In genomic region chr4:6562931-6563901, GRCh38 we compare ENCODE assay signal across 10 cellular contexts. TPM values are rescaled to one million over a fixed set of nuclear protein-coding genes. Genes with fewer than 3 reads are reported as not detected.
DNase-seq lines count a peak whose midpoint lies in the region; ATAC-seq, FAIRE-seq and TF ChIP-seq lines count a peak whose summit lies in the region.
"Had no signal": no experiment of that assay in that cellular context is flagged by ENCODE, and none has a peak within 500 bp of the region (broad histone marks: within the 10 kb centered on the region; RNA-seq: fewer than 3 reads in every experiment).

No MANE protein-coding gene starts in this region.

- FAIRE-seq in H54 (lab: Jason Lieb, UNC) = no peak

- no peaks in the 10 kb centered on the region for H3K9me3 Mint-ChIP-seq in stimulated activated effector memory CD8-positive, alpha-beta T cell treated with anti-CD3 and anti-CD28 coated beads, Interleukin-12 subunit alpha, Interleukin-12 subunit beta, amount 100 ng/mL, for 72 hours
- H3K9me3 Mint-ChIP-seq: T-cell had no signal

- TF ChIP-seq CTCF in ascending aorta (IDR thresholded peaks at IDR 0.05) = no peak

- H3K36me3 ChIP-seq in ascending aorta = no peaks in the 10 kb centered on the region
- H3K36me3 ChIP-seq: BLaER1 had no signal

- H3K9me3 ChIP-seq in ascending aorta = no peaks in the 10 kb centered on the region

- H3K27me3 ChIP-seq in ascending aorta = peaks cover 9% of the 10 kb centered on the region
- H3K27me3 ChIP-seq: BLaER1 had no signal

- ATAC-seq in stimulated activated effector memory CD8-positive, alpha-beta T cell treated with anti-CD3 and anti-CD28 coated beads, Interleukin-12 subunit alpha, Interleukin-12 subunit beta, amount 100 ng/mL, for 72 hours = peak; percentile 44
- ATAC-seq in GM19463 (IDR thresholded peaks at IDR 0.05; ENCODE audit: unreplicated experiment) = no peak

- no peak for TF ChIP-seq POLR2A in H54 (IDR thresholded peaks at IDR 0.05; ENCODE audit: low read depth, low read length)

- DNase-seq in NCI-H146 (lab: John Stamatoyannopoulos, UW) (peak; percentile 45), NCI-H146 treated with DMSO at 0.1 percent for 48 hours (lab: John Stamatoyannopoulos, UW; ENCODE audit: unreplicated experiment) (no peak), ascending aorta (ENCODE audit: low spot score in 2 of 2) (no peak), inferior parietal cortex (ENCODE audit: extremely low spot score) (no peak), H54 (ENCODE audit: insufficient read length, low spot score) (no peak)
- no peak for DNase-seq in stimulated activated effector memory CD8-positive, alpha-beta T cell treated with anti-CD3 and anti-CD28 coated beads, Interleukin-12 subunit alpha, Interleukin-12 subunit beta, amount 100 ng/mL, for 72 hours (ENCODE audit: low spot score in 2 of 2)
- DNase-seq: T-cell had no signal

- H3K4me1 Mint-ChIP-seq in stimulated activated effector memory CD8-positive, alpha-beta T cell treated with anti-CD3 and anti-CD28 coated beads, Interleukin-12 subunit alpha, Interleukin-12 subunit beta, amount 100 ng/mL, for 72 hours = peaks cover 13% of the 10 kb centered on the region

- intact Hi-C loops in ascending aorta (cut with DNase I) = no loop called here

- no peak overlapping the region for H3K27ac ChIP-seq in ascending aorta
- H3K27ac ChIP-seq: BLaER1 had no signal

- H3K36me3 Mint-ChIP-seq in stimulated activated effector memory CD8-positive, alpha-beta T cell treated with anti-CD3 and anti-CD28 coated beads, Interleukin-12 subunit alpha, Interleukin-12 subunit beta, amount 100 ng/mL, for 72 hours = peaks cover 6% of the 10 kb centered on the region
- H3K36me3 Mint-ChIP-seq: T-cell had no signal

- peak overlapping the region; percentile 10 for H3K4me3 Mint-ChIP-seq in stimulated activated effector memory CD8-positive, alpha-beta T cell treated with anti-CD3 and anti-CD28 coated beads, Interleukin-12 subunit alpha, Interleukin-12 subunit beta, amount 100 ng/mL, for 72 hours

- H3K4me3 ChIP-seq in ascending aorta (peak overlapping the region; percentile 49 to 59), iPS-11a (ENCODE audit: low read depth, low read length) (peak overlapping the region; percentile 13)
- H3K4me3 ChIP-seq: BLaER1 had no signal

- no peak overlapping the region for H3K27ac Mint-ChIP-seq in stimulated activated effector memory CD8-positive, alpha-beta T cell treated with anti-CD3 and anti-CD28 coated beads, Interleukin-12 subunit alpha, Interleukin-12 subunit beta, amount 100 ng/mL, for 72 hours
- H3K27ac Mint-ChIP-seq: T-cell had no signal

- H3K4me1 ChIP-seq in ascending aorta = peaks cover 4 to 8% of the 10 kb centered on the region in 2 donors

RNA-seq across cellular contexts. Expression of gene MAN2B2, which starts 11.8 kb away (rescaled TPM):
- total RNA-seq in ascending aorta = 47.8 TPM
